In genomic region chr15:48810414-48811324, GRCh38 we compare ENCODE assay signal across 8 cellular contexts. TPM values are rescaled to one million over a fixed set of nuclear protein-coding genes. Genes with fewer than 3 reads are reported as not detected.
DNase-seq lines count a peak whose midpoint lies in the region; ATAC-seq and TF ChIP-seq lines count a peak whose summit lies in the region.

A gene with protein sequence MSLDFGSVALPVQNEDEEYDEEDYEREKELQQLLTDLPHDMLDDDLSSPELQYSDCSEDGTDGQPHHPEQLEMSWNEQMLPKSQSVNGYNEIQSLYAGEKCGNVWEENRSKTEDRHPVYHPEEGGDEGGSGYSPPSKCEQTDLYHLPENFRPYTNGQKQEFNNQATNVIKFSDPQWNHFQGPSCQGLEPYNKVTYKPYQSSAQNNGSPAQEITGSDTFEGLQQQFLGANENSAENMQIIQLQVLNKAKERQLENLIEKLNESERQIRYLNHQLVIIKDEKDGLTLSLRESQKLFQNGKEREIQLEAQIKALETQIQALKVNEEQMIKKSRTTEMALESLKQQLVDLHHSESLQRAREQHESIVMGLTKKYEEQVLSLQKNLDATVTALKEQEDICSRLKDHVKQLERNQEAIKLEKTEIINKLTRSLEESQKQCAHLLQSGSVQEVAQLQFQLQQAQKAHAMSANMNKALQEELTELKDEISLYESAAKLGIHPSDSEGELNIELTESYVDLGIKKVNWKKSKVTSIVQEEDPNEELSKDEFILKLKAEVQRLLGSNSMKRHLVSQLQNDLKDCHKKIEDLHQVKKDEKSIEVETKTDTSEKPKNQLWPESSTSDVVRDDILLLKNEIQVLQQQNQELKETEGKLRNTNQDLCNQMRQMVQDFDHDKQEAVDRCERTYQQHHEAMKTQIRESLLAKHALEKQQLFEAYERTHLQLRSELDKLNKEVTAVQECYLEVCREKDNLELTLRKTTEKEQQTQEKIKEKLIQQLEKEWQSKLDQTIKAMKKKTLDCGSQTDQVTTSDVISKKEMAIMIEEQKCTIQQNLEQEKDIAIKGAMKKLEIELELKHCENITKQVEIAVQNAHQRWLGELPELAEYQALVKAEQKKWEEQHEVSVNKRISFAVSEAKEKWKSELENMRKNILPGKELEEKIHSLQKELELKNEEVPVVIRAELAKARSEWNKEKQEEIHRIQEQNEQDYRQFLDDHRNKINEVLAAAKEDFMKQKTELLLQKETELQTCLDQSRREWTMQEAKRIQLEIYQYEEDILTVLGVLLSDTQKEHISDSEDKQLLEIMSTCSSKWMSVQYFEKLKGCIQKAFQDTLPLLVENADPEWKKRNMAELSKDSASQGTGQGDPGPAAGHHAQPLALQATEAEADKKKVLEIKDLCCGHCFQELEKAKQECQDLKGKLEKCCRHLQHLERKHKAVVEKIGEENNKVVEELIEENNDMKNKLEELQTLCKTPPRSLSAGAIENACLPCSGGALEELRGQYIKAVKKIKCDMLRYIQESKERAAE (N-terminal part only) (minus strand): TSS chr15:48811069. CDS start chr15:48805649, 5,420 bp downstream.

- H3K9me3 ChIP-seq in right atrium auricular region (no peaks in the 10 kb centered on the region), psoas muscle (no peaks in the 10 kb centered on the region), uterus (no peaks in the 10 kb centered on the region)

- H3K36me3 ChIP-seq in right atrium auricular region (no peaks in the 10 kb centered on the region), psoas muscle (ENCODE audit: insufficient read depth in 1 of 2, low read depth in 1 of 2) (no peaks in the 10 kb centered on the region), uterus (no peaks in the 10 kb centered on the region)

- H3K4me3 ChIP-seq in right atrium auricular region = peak within 1 kb of the TSS; percentile 53 to 74
- peak within 1 kb of the TSS; percentile 84 for H3K4me3 ChIP-seq in psoas muscle
- peak within 1 kb of the TSS; percentile 90 to 94 for H3K4me3 ChIP-seq in uterus

- DNase-seq in NCI-H187 treated with DMSO at 0.1 percent for 48 hours (lab: John Stamatoyannopoulos, UW) (peak; percentile 79), T-helper 2 cell (peak; percentile 89 to 100 (median 97)), anterior cingulate cortex (lab: John Stamatoyannopoulos, UW) (peak; percentile 47 to 99 (median 92)), right atrium auricular region (ENCODE audit: low spot score) (peak; percentile 97), psoas muscle (peak; percentile 96 to 98), uterus (peak; percentile 95 to 98)

- ATAC-seq in GM18505 (IDR thresholded peaks at IDR 0.05; ENCODE audit: unreplicated experiment) (peak; percentile 97), HG02970 (IDR thresholded peaks at IDR 0.05; ENCODE audit: low FRiP score, unreplicated experiment) (peak; percentile 97), psoas muscle (peak; percentile 99 to 100 (median 100))

- WGBS in psoas muscle, 3 donors = 0 to 1% (median 1%) methylated on average over 51 of the region's 51 CpGs

- H3K27ac ChIP-seq in right atrium auricular region = peak within 1 kb of the TSS in 1 of 2 donors; percentile 24
- H3K27ac ChIP-seq in psoas muscle = no peak within 1 kb of the TSS
- H3K27ac ChIP-seq in uterus = peak within 1 kb of the TSS; percentile 59 to 60

- peak; percentile 74 for TF ChIP-seq POLR2A in GM18505 (IDR thresholded peaks at IDR 0.05; ENCODE audit: borderline replicate concordance, extremely low read depth, insufficient read depth, insufficient read length)
- TF ChIP-seq POLR2A in uterus (IDR thresholded peaks at IDR 0.05) = no peak

- H3K27me3 ChIP-seq in right atrium auricular region = no peaks in the 10 kb centered on the region
- H3K27me3 ChIP-seq in psoas muscle (ENCODE audit: insufficient read depth in 3 of 3, low read length in 2 of 3) = no peaks in the 10 kb centered on the region
- no peaks in the 10 kb centered on the region for H3K27me3 ChIP-seq in uterus

- TF ChIP-seq CTCF in right atrium auricular region (IDR thresholded peaks at IDR 0.05) (no peak), psoas muscle (IDR thresholded peaks at IDR 0.05) (no peak), uterus (IDR thresholded peaks at IDR 0.05) (no peak)

- H3K4me1 ChIP-seq in right atrium auricular region (peaks cover 0 to 19% of the 10 kb centered on the region in 2 donors), psoas muscle (no peaks in the 10 kb centered on the region), uterus (no peaks in the 10 kb centered on the region)

- intact Hi-C loops in psoas muscle (cut with DNase I) (loop anchor here in 1 of 2 donors (10.0 kb wide), 1 partner anchor 614 kb away; the partner anchor contains the start of gene FGF7), uterus (cut with DNase I; ENCODE audit: low total_unique reads) (no loop called here)

RNA-seq across cellular contexts. Expression of the gene that starts here (rescaled TPM):
- 1 to 10 TPM; 1.1 to 1.4 TPM for total RNA-seq in right atrium auricular region
- 1 to 10 TPM in 1 of 4 donors, under 1 TPM in 3; 0.58 to 1.3 (median 0.89) TPM for total RNA-seq in psoas muscle
- polyA plus RNA-seq in psoas muscle = under 1 TPM; 0.35 to 0.69 (median 0.42) TPM
- 10 to 100 TPM in 1 of 4 donors, 1 to 10 TPM in 3; 4.2 to 10.5 (median 4.8) TPM for total RNA-seq in uterus
